ENCODE assay signal across 8 cellular contexts in genomic region chr22:46250035-46250782, GRCh38. TPM values are rescaled to one million over a fixed set of nuclear protein-coding genes. Genes with fewer than 3 reads are reported as not detected.
DNase-seq lines count a peak whose midpoint lies in the region; ATAC-seq, FAIRE-seq and TF ChIP-seq lines count a peak whose summit lies in the region.

TSS of gene CDPF1 (minus strand) at chr22:46250293. CDS start at chr22:46248284, 2,009 bp downstream.

- peak within 1 kb of the TSS; percentile 89 to 93 for H3K4me3 Mint-ChIP-seq in CD14-positive monocyte
- H3K4me3 Mint-ChIP-seq in activated CD8-positive, alpha-beta T cell treated with anti-CD3 and anti-CD28 coated beads for 36 hours, result peak within 1 kb of the TSS; percentile 81

- intact Hi-C loops in CD14-positive monocyte (cut with micrococcal nuclease), result loop anchor here in 1 of 2 donors (5.0 kb wide), 1 partner anchor 98 kb away; the partner anchor contains the start of gene PPARA
- intact Hi-C loops in activated CD8-positive, alpha-beta T cell treated with anti-CD3 and anti-CD28 coated beads for 36 hours (cut with micrococcal nuclease), result no loop called here

- peak within 1 kb of the TSS; percentile 33 to 84 (median 72) for H3K27ac Mint-ChIP-seq in CD14-positive monocyte
- H3K27ac Mint-ChIP-seq in activated CD8-positive, alpha-beta T cell treated with anti-CD3 and anti-CD28 coated beads for 36 hours, result peak within 1 kb of the TSS; percentile 90

- peak within 1 kb of the TSS; percentile 90 to 97 for H3K27ac ChIP-seq in lung (ENCODE audit: low read depth in 1 of 2, low read length in 1 of 2)

- peak; percentile 99 for FAIRE-seq in GM19239 (lab: Jason Lieb, UNC)

- no peak for TF ChIP-seq CTCF in CD14-positive monocyte (IDR thresholded peaks at IDR 0.05)
- no peak for TF ChIP-seq CTCF in activated CD8-positive, alpha-beta T cell treated with anti-CD3 and anti-CD28 coated beads for 36 hours (IDR thresholded peaks at IDR 0.05)
- no peak for TF ChIP-seq CTCF in lung (IDR thresholded peaks at IDR 0.05; ENCODE audit: control extremely low read depth, extremely low read depth)

- H3K27me3 Mint-ChIP-seq in CD14-positive monocyte (ENCODE audit: low read depth in 3 of 3), result peaks cover 0 to 4% (median 0%) of the 10 kb centered on the region in 3 donors
- no peaks in the 10 kb centered on the region for H3K27me3 Mint-ChIP-seq in activated CD8-positive, alpha-beta T cell treated with anti-CD3 and anti-CD28 coated beads for 36 hours

- DNase-seq in CD14-positive monocyte (ENCODE audit: low spot score), result peak; percentile 82
- peak; percentile 92 for DNase-seq in GM19239 (ENCODE audit: insufficient read length, low spot score)
- peak; percentile 93 for DNase-seq in NCI-H748 (lab: John Stamatoyannopoulos, UW; ENCODE audit: unreplicated experiment)
- DNase-seq in activated CD8-positive, alpha-beta T cell treated with anti-CD3 and anti-CD28 coated beads for 36 hours, result peak; percentile 89
- DNase-seq in effector CD4-positive, alpha-beta T cell, result peak; percentile 85
- DNase-seq in lung (ENCODE audit: low spot score), result peak; percentile 91
- DNase-seq in stimulated activated CD4-positive, alpha-beta T cell treated with anti-CD3 and anti-CD28 coated beads, TNF-alpha, amount 100 ng/mL, for 4 hours (ENCODE audit: low read depth in 3 of 3), result peak; percentile 83 to 86 (median 83)

- H3K9me3 Mint-ChIP-seq in CD14-positive monocyte, result peaks cover 0 to 5% (median 0%) of the 10 kb centered on the region in 7 donors
- no peaks in the 10 kb centered on the region for H3K9me3 Mint-ChIP-seq in activated CD8-positive, alpha-beta T cell treated with anti-CD3 and anti-CD28 coated beads for 36 hours

- no peaks in the 10 kb centered on the region for H3K9me3 ChIP-seq in lung (ENCODE audit: control insufficient read depth in 2 of 2, insufficient read depth in 1 of 2, low read length in 1 of 2)

- peaks cover 7 to 9% of the 10 kb centered on the region in 2 donors for H3K36me3 Mint-ChIP-seq in CD14-positive monocyte
- peaks cover 4% of the 10 kb centered on the region for H3K36me3 Mint-ChIP-seq in activated CD8-positive, alpha-beta T cell treated with anti-CD3 and anti-CD28 coated beads for 36 hours (ENCODE audit: low read depth)

- H3K4me1 Mint-ChIP-seq in CD14-positive monocyte, result peaks cover 26% of the 10 kb centered on the region
- H3K4me1 Mint-ChIP-seq in activated CD8-positive, alpha-beta T cell treated with anti-CD3 and anti-CD28 coated beads for 36 hours (ENCODE audit: low read depth), result peaks cover 25% of the 10 kb centered on the region

- H3K36me3 ChIP-seq in lung (ENCODE audit: control insufficient read depth in 2 of 2, insufficient read depth in 2 of 2, low read length in 2 of 2), result peaks cover 0 to 4% of the 10 kb centered on the region in 2 donors

- H3K27me3 ChIP-seq in lung (ENCODE audit: control insufficient read depth, insufficient read depth), result no peaks in the 10 kb centered on the region

- 0% methylated on average over 70 to 89 of the region's 89 CpGs for WGBS in lung, 2 donors

- ATAC-seq in HG03442 (IDR thresholded peaks at IDR 0.05; ENCODE audit: unreplicated experiment) (peak; percentile 63), lung (ENCODE audit: insufficient read depth, low FRiP score) (peak; percentile 99)
- ATAC-seq in activated CD8-positive, alpha-beta T cell treated with anti-CD3 and anti-CD28 coated beads for 36 hours, result peak; percentile 91

- H3K4me1 ChIP-seq in lung (ENCODE audit: control insufficient read depth in 2 of 2, insufficient read depth in 2 of 2, low read length in 2 of 2), result peaks cover 5 to 12% of the 10 kb centered on the region in 2 donors

- CTCF ChIA-PET in activated CD8-positive, alpha-beta T cell treated with anti-CD3 and anti-CD28 coated beads for 36 hours (lab: Charles Lee), result interaction anchor here (1.1 to 3.4 kb wide), 2 partner anchors 46 to 128 kb away, joined by 4 to 9 read pairs; partner anchors contain the start of gene GTSE1

- H3K4me3 ChIP-seq in lung, result peak within 1 kb of the TSS; percentile 77

- POLR2A ChIA-PET in activated CD8-positive, alpha-beta T cell treated with anti-CD3 and anti-CD28 coated beads for 36 hours (lab: Charles Lee), result interaction anchor here (0.7 to 2.0 kb wide), 8 partner anchors 12 to 101 kb away, joined by 3 to 7 read pairs (median 4); partner anchors contain the start of genes PPARA and TTC38

RNA-seq across cellular contexts. Expression of gene CDPF1, which starts in this region (rescaled TPM):
- 1 to 10 TPM; 8.3 TPM for polyA plus RNA-seq in CD14-positive monocyte
- 10 to 100 TPM; 11.9 to 12.1 TPM for total RNA-seq in activated CD8-positive, alpha-beta T cell treated with anti-CD3 and anti-CD28 coated beads for 36 hours
- total RNA-seq in lung, result 10 to 100 TPM in 1 of 2 donors, 1 to 10 TPM in 1; 8.9 to 17.2 TPM
- 10 to 100 TPM; 11.6 to 13.2 TPM for polyA plus RNA-seq in lung

Comparison
In these comparisons a context has a peak if more than half of its experiments do, and no peak if none do; other contexts are left out.
1. Peak in every context shown above with its lines: DNase-seq, ATAC-seq, H3K4me3 ChIP-seq and H3K27ac ChIP-seq.